In genomic region chr14:79861111-79861510, GRCh38 we compare ENCODE assay signal across 27 cellular contexts.
DNase-seq lines count a peak whose midpoint lies in the region; ATAC-seq and TF ChIP-seq lines count a peak whose summit lies in the region.
"Had no signal": no experiment of that assay in that cellular context is flagged by ENCODE, and none has a peak within 500 bp of the region (broad histone marks: within the 10 kb centered on the region; RNA-seq: fewer than 3 reads in every experiment).

No MANE protein-coding gene starts in this region.

- H3F3A ChIP-seq in SK-N-SH (replicated peaks; ENCODE audit: insufficient read depth): no peaks in the 10 kb centered on the region
- H3F3A ChIP-seq in neural progenitor cell (ENCODE audit: low read depth): no peaks in the 10 kb centered on the region

- no peak overlapping the region for H3K27ac Mint-ChIP-seq in neural progenitor cell
- H3K27ac Mint-ChIP-seq: CD4-positive, alpha-beta T cell; T-helper 1 cell treated with Interleukin-12 subunit alpha and Interleukin-12 subunit beta and Interleukin-4 antibody, amounts not matched to agents 30 μg/mL and 1 μg/mL, for 36 hours had no signal

- 30% methylated on average over 9 of the region's 9 CpGs for WGBS in SK-N-SH (ENCODE audit: low lambda C conversion rate)

- H3K9me3 ChIP-seq in SK-N-SH (no peaks in the 10 kb centered on the region), neural progenitor cell (ENCODE audit: low read depth) (no peaks in the 10 kb centered on the region)
- H3K9me3 ChIP-seq: gastrocnemius medialis, psoas muscle, thyroid gland had no signal

- peaks cover 0 to 3% of the 10 kb centered on the region in 2 experiments; a peak in 1 of 4 replicates for H3K4me1 ChIP-seq in SK-N-SH (ENCODE audit: control insufficient read depth in 1 of 2, insufficient read depth in 2 of 2, low read depth in 1 of 2, low read length in 1 of 2)
- H3K4me1 ChIP-seq in neural progenitor cell: peaks cover 18% of the 10 kb centered on the region
- H3K4me1 ChIP-seq: gastrocnemius medialis, psoas muscle, thyroid gland had no signal

- no peaks in the 10 kb centered on the region for H3K79me2 ChIP-seq in SK-N-SH (ENCODE audit: insufficient read depth)
- no peaks in the 10 kb centered on the region for H3K79me2 ChIP-seq in neural progenitor cell (ENCODE audit: low read depth)

- H3K4me1 Mint-ChIP-seq in neural progenitor cell: peaks cover 5% of the 10 kb centered on the region

- H3K4me2 ChIP-seq in SK-N-SH: no peak overlapping the region
- no peak overlapping the region for H3K4me2 ChIP-seq in neural progenitor cell
- H3K4me2 ChIP-seq: KMS-11 had no signal

- no peak overlapping the region for H3K4me3 Mint-ChIP-seq in neural progenitor cell
- H3K4me3 Mint-ChIP-seq: CD4-positive, alpha-beta T cell; neural crest cell; T-helper 1 cell treated with Interleukin-12 subunit alpha and Interleukin-12 subunit beta and Interleukin-4 antibody, amounts not matched to agents 30 μg/mL and 1 μg/mL, for 36 hours had no signal

- TF ChIP-seq CTCF in SK-N-SH (IDR thresholded peaks at IDR 0.05) (peak; percentile 22; the same call in 1 of the 2 replicates), NB4 (IDR thresholded peaks at IDR 0.05; ENCODE audit: low read depth, low read length) (no peak), fibroblast of mammary gland (conservative IDR thresholded peaks at IDR 0.05; ENCODE audit: control insufficient read depth, insufficient read depth, low read depth, low read length) (peak; percentile 16), neural progenitor cell (IDR thresholded peaks at IDR 0.05) (peak; percentile 29)

- DNase-seq in SK-N-SH: no peak
- DNase-seq in NB4 (ENCODE audit: low read depth): peak; percentile 2
- DNase-seq in fibroblast of mammary gland (ENCODE audit: low read depth): no peak
- DNase-seq in neural progenitor cell (ENCODE audit: low spot score): no peak
- DNase-seq in amniotic stem cell (lab: John Stamatoyannopoulos, UW): no peak
- no peak for DNase-seq in SKM-1 treated with dmso at 0.1 percent for 144 hours (lab: John Stamatoyannopoulos, UW; ENCODE audit: unreplicated experiment)
- no peak for DNase-seq in AG08395 (ENCODE audit: low spot score)
- DNase-seq: ACHN; activated CD4-positive, alpha-beta T cell treated with anti-CD3 and anti-CD28 coated beads, Interleukin-2, amount 50 U/mL, for 4 hours; activated gamma-delta T cell treated with Interleukin-2 at 50 U/mL for 16 hours; CD4-positive, alpha-beta T cell; DMS79; gastrocnemius medialis; left ventricle myocardium superior; NCI-H1417; NCI-H524 treated with DMSO at 0.1 percent for 48 hours; psoas muscle; SHP77 treated with DMSO at 0.1 percent for 48 hours; stimulated activated CD4-positive, alpha-beta T cell treated with anti-CD3 and anti-CD28 coated beads, Interleukin-2, amount 100 ng/mL, for 24 hours; stimulated activated naive CD4-positive, alpha-beta T cell treated with Interleukin-2 at 50 U/mL for 16 hours; thyroid gland had no signal

- no peak for ATAC-seq in SK-N-SH treated with all-trans-retinoic acid at 6 μM for 48 hours
- ATAC-seq: gastrocnemius medialis, left ventricle myocardium superior, psoas muscle had no signal

- POLR2A ChIA-PET in SK-N-SH (lab: Yijun Ruan, JAX): no interaction called here

- H3K4me3 ChIP-seq in SK-N-SH (ENCODE audit: low read depth in 2 of 2, low read length in 1 of 2): no peak overlapping the region
- no peak overlapping the region for H3K4me3 ChIP-seq in NB4 (ENCODE audit: low read depth, low read length)
- H3K4me3 ChIP-seq in fibroblast of mammary gland (ENCODE audit: control insufficient read depth, low read depth, low read length): no peak overlapping the region
- H3K4me3 ChIP-seq in neural progenitor cell: no peak overlapping the region
- H3K4me3 ChIP-seq: gastrocnemius medialis, psoas muscle, skin epidermis, thyroid gland had no signal

- H3K36me3 ChIP-seq in SK-N-SH (replicated peaks in 1 of 2; ENCODE audit: control insufficient read depth in 1 of 2, insufficient read depth in 2 of 2, low read length in 1 of 2): no peaks in the 10 kb centered on the region
- no peaks in the 10 kb centered on the region for H3K36me3 ChIP-seq in neural progenitor cell
- H3K36me3 ChIP-seq: gastrocnemius medialis, thyroid gland had no signal

- no peak for TF ChIP-seq POLR2A in NB4 (IDR thresholded peaks at IDR 0.05; ENCODE audit: extremely low read depth, insufficient read length)

- H2AFZ ChIP-seq in SK-N-SH (ENCODE audit: low read depth): no peak overlapping the region
- no peak overlapping the region for H2AFZ ChIP-seq in neural progenitor cell (replicated peaks)

- CTCF ChIA-PET in SK-N-SH (lab: Yijun Ruan, JAX): no interaction called here

- H3K36me3 Mint-ChIP-seq in neural progenitor cell: peaks cover 3% of the 10 kb centered on the region

- TF ChIP-seq RAD21 in SK-N-SH (IDR thresholded peaks at IDR 0.05; ENCODE audit: low read length): peak; percentile 25; the same call in 1 of the 2 replicates

- H3K9ac ChIP-seq in SK-N-SH (no peak overlapping the region), neural progenitor cell (no peak overlapping the region)
- H3K9ac ChIP-seq: KMS-11 had no signal

- H3K27ac ChIP-seq in SK-N-SH (ENCODE audit: low read depth in 2 of 2, low read length in 1 of 2) (no peak overlapping the region), neural progenitor cell (no peak overlapping the region)
- H3K27ac ChIP-seq: gastrocnemius medialis, KMS-11, psoas muscle, skin epidermis, thyroid gland, VCaP had no signal

- TF ChIP-seq EP300 in SK-N-SH (IDR thresholded peaks at IDR 0.05; ENCODE audit: borderline replicate concordance in 1 of 2, low read depth in 1 of 2, low read length in 1 of 2): no peak

- peaks cover 2% of the 10 kb centered on the region for H3K27me3 Mint-ChIP-seq in neural progenitor cell (ENCODE audit: insufficient read depth, low read depth)
- H3K27me3 Mint-ChIP-seq: CD4-positive, alpha-beta T cell had no signal

- H3K9me2 ChIP-seq in SK-N-SH: no peaks in the 10 kb centered on the region

- peaks cover 5% of the 10 kb centered on the region for H3K9me3 Mint-ChIP-seq in neural progenitor cell
- H3K9me3 Mint-ChIP-seq: CD4-positive, alpha-beta T cell had no signal

- H3K27me3 ChIP-seq in SK-N-SH (ENCODE audit: insufficient read depth) (no peaks in the 10 kb centered on the region), neural progenitor cell (no peaks in the 10 kb centered on the region)
- H3K27me3 ChIP-seq: gastrocnemius medialis, thyroid gland had no signal

- H4K20me1 ChIP-seq in SK-N-SH (ENCODE audit: insufficient read depth) (no peaks in the 10 kb centered on the region), neural progenitor cell (ENCODE audit: low read depth) (no peaks in the 10 kb centered on the region)

TF ChIP-seq in SK-N-SH, 30 proteins besides CTCF, POLR2A, EP300 and RAD21:
- TF ChIP-seq SMC3 (IDR thresholded peaks at IDR 0.05; ENCODE audit: low read depth, low read length) (peak; percentile 23; the same call in 1 of the 2 replicates), REST (IDR thresholded peaks at IDR 0.05; ENCODE audit: low read depth, low read length) (no peak)

TF ChIP-seq in SK-N-SH treated with all-trans-retinoic acid at 6 μM for 48 hours, 23 proteins besides CTCF, POLR2A, EP300 and RAD21:
- no peak for TF ChIP-seq TCF4 (CRISPR knock-in tag; IDR thresholded peaks at IDR 0.05; ENCODE audit: borderline replicate concordance)
- TF ChIP-seq ZFP3 (CRISPR knock-in tag; IDR thresholded peaks at IDR 0.05): no peak
- TF ChIP-seq SNAI2 (CRISPR knock-in tag; IDR thresholded peaks at IDR 0.05): no peak
- no peak for TF ChIP-seq ARNTL (CRISPR knock-in tag; IDR thresholded peaks at IDR 0.05; ENCODE audit: borderline replicate concordance, low read depth)
- no peak for TF ChIP-seq ZNF70 (CRISPR knock-in tag; IDR thresholded peaks at IDR 0.05)
- TF ChIP-seq ZNF565 (CRISPR knock-in tag; conservative IDR thresholded peaks at IDR 0.05; ENCODE audit: low read depth): no peak
- no peak for TF ChIP-seq TOX (CRISPR knock-in tag; IDR thresholded peaks at IDR 0.05; ENCODE audit: borderline replicate concordance)
- TF ChIP-seq PATZ1 (CRISPR knock-in tag; IDR thresholded peaks at IDR 0.05; ENCODE audit: borderline replicate concordance): no peak
- TF ChIP-seq CREB5 (CRISPR knock-in tag; IDR thresholded peaks at IDR 0.05; ENCODE audit: low read depth): no peak
- TF ChIP-seq ISL1 (CRISPR knock-in tag; IDR thresholded peaks at IDR 0.05): no peak
- TF ChIP-seq PPARA (CRISPR knock-in tag; IDR thresholded peaks at IDR 0.05; ENCODE audit: borderline replicate concordance): no peak
- no peak for TF ChIP-seq CSDC2 (CRISPR knock-in tag; IDR thresholded peaks at IDR 0.05)
- TF ChIP-seq ZNF8 (CRISPR knock-in tag; IDR thresholded peaks at IDR 0.05): no peak
- no peak for TF ChIP-seq GLIS3 (CRISPR knock-in tag; IDR thresholded peaks at IDR 0.05)
- TF ChIP-seq ESRRG (CRISPR knock-in tag; IDR thresholded peaks at IDR 0.05): no peak
